In genomic region chr17:10156579-10157488, GRCh38 we compare ENCODE assay signal across 9 cellular contexts. TPM values are rescaled to one million over a fixed set of nuclear protein-coding genes. Genes with fewer than 3 reads are reported as not detected.
DNase-seq lines count a peak whose midpoint lies in the region; ATAC-seq and TF ChIP-seq lines count a peak whose summit lies in the region.
"Had no signal": no experiment of that assay in that cellular context is flagged by ENCODE, and none has a peak within 500 bp of the region (broad histone marks: within the 10 kb centered on the region; RNA-seq: fewer than 3 reads in every experiment).

No MANE protein-coding gene starts in this region.

- peak; percentile 81 for ATAC-seq in GM18909 (IDR thresholded peaks at IDR 0.05; ENCODE audit: poor library complexity, unreplicated experiment)
- ATAC-seq in HG02885 (IDR thresholded peaks at IDR 0.05; ENCODE audit: poor library complexity, unreplicated experiment): peak; percentile 76
- peak; percentile 80 for ATAC-seq in mucosa of descending colon
- ATAC-seq: K562 had no signal

- intact Hi-C loops in mucosa of descending colon (cut with DNase I, micrococcal nuclease): no loop called here
- intact Hi-C loops in activated T-helper 1 cell treated with anti-CD3 and anti-CD28 coated beads, Interleukin-12 subunit alpha, Interleukin-12 subunit beta, Interleukin-2, Interleukin-4 antibody, amounts not matched to agents 30 ng/mL and 10 ng/mL and 1 ng/mL, durations not matched to agents 14 hours and 24 hours and 36 hours (cut with micrococcal nuclease): no loop called here

- no peak overlapping the region for H3K9ac ChIP-seq in neural progenitor cell

- H3K27ac ChIP-seq in neural progenitor cell: no peak overlapping the region

- H2AFZ ChIP-seq in neural progenitor cell (replicated peaks): no peak overlapping the region

- H3K4me3 ChIP-seq in mucosa of descending colon (no peak overlapping the region), neural progenitor cell (no peak overlapping the region)
- H3K4me3 ChIP-seq: K562 had no signal

- no peak overlapping the region for H3K4me2 ChIP-seq in neural progenitor cell

- no peaks in the 10 kb centered on the region for H3K36me3 ChIP-seq in mucosa of descending colon (ENCODE audit: low read depth)
- H3K36me3 ChIP-seq in neural progenitor cell: no peaks in the 10 kb centered on the region

- H3K36me3 Mint-ChIP-seq in neural progenitor cell: no peaks in the 10 kb centered on the region
- H3K36me3 Mint-ChIP-seq in activated T-helper 1 cell treated with anti-CD3 and anti-CD28 coated beads, Interleukin-12 subunit alpha, Interleukin-12 subunit beta, Interleukin-2, Interleukin-4 antibody, amounts not matched to agents 30 ng/mL and 10 ng/mL and 1 ng/mL, durations not matched to agents 14 hours and 24 hours and 36 hours (ENCODE audit: low read depth): no peaks in the 10 kb centered on the region

- DNase-seq in UCSD-AML1 (lab: John Stamatoyannopoulos, UW; ENCODE audit: unreplicated experiment): peak; percentile 91
- DNase-seq in mucosa of descending colon: peak; percentile 37 to 66 (median 53)
- DNase-seq in neural progenitor cell (ENCODE audit: low spot score): no peak
- DNase-seq in DMS53 (lab: John Stamatoyannopoulos, UW): no peak
- DNase-seq in activated T-helper 1 cell treated with anti-CD3 and anti-CD28 coated beads, Interleukin-12 subunit alpha, Interleukin-12 subunit beta, Interleukin-2, Interleukin-4 antibody, amounts not matched to agents 30 ng/mL and 10 ng/mL and 1 ng/mL, durations not matched to agents 14 hours and 24 hours and 36 hours (ENCODE audit: low spot score): no peak
- no peak for DNase-seq in NCI-H146 treated with DMSO at 0.1 percent for 48 hours (lab: John Stamatoyannopoulos, UW; ENCODE audit: unreplicated experiment)

- TF ChIP-seq CTCF in mucosa of descending colon (IDR thresholded peaks at IDR 0.05): no peak
- no peak for TF ChIP-seq CTCF in neural progenitor cell (IDR thresholded peaks at IDR 0.05)

- H3K9me3 ChIP-seq in mucosa of descending colon (no peaks in the 10 kb centered on the region), neural progenitor cell (ENCODE audit: low read depth) (no peaks in the 10 kb centered on the region)

- H3K9me3 Mint-ChIP-seq in neural progenitor cell: no peaks in the 10 kb centered on the region
- H3K9me3 Mint-ChIP-seq in activated T-helper 1 cell treated with anti-CD3 and anti-CD28 coated beads, Interleukin-12 subunit alpha, Interleukin-12 subunit beta, Interleukin-2, Interleukin-4 antibody, amounts not matched to agents 30 ng/mL and 10 ng/mL and 1 ng/mL, durations not matched to agents 14 hours and 24 hours and 36 hours: no peaks in the 10 kb centered on the region

- no peaks in the 10 kb centered on the region for H4K20me1 ChIP-seq in neural progenitor cell (ENCODE audit: low read depth)

- no peaks in the 10 kb centered on the region for H3K79me2 ChIP-seq in neural progenitor cell (ENCODE audit: low read depth)

- peaks cover 18% of the 10 kb centered on the region for H3K4me1 Mint-ChIP-seq in neural progenitor cell
- no peaks in the 10 kb centered on the region for H3K4me1 Mint-ChIP-seq in activated T-helper 1 cell treated with anti-CD3 and anti-CD28 coated beads, Interleukin-12 subunit alpha, Interleukin-12 subunit beta, Interleukin-2, Interleukin-4 antibody, amounts not matched to agents 30 ng/mL and 10 ng/mL and 1 ng/mL, durations not matched to agents 14 hours and 24 hours and 36 hours (ENCODE audit: low read depth)

- H3F3A ChIP-seq in neural progenitor cell (ENCODE audit: low read depth): no peaks in the 10 kb centered on the region

- no peak overlapping the region for H3K4me3 Mint-ChIP-seq in neural progenitor cell
- no peak overlapping the region for H3K4me3 Mint-ChIP-seq in activated T-helper 1 cell treated with anti-CD3 and anti-CD28 coated beads, Interleukin-12 subunit alpha, Interleukin-12 subunit beta, Interleukin-2, Interleukin-4 antibody, amounts not matched to agents 30 ng/mL and 10 ng/mL and 1 ng/mL, durations not matched to agents 14 hours and 24 hours and 36 hours

- H3K27me3 Mint-ChIP-seq in neural progenitor cell (ENCODE audit: insufficient read depth, low read depth): peaks cover 6% of the 10 kb centered on the region
- peaks cover 3% of the 10 kb centered on the region for H3K27me3 Mint-ChIP-seq in activated T-helper 1 cell treated with anti-CD3 and anti-CD28 coated beads, Interleukin-12 subunit alpha, Interleukin-12 subunit beta, Interleukin-2, Interleukin-4 antibody, amounts not matched to agents 30 ng/mL and 10 ng/mL and 1 ng/mL, durations not matched to agents 14 hours and 24 hours and 36 hours (ENCODE audit: insufficient read depth)

- H3K27me3 ChIP-seq in neural progenitor cell: no peaks in the 10 kb centered on the region

- H3K4me1 ChIP-seq in mucosa of descending colon (ENCODE audit: low read depth) (no peaks in the 10 kb centered on the region), neural progenitor cell (no peaks in the 10 kb centered on the region)

- H3K27ac Mint-ChIP-seq in neural progenitor cell: no peak overlapping the region
- no peak overlapping the region for H3K27ac Mint-ChIP-seq in activated T-helper 1 cell treated with anti-CD3 and anti-CD28 coated beads, Interleukin-12 subunit alpha, Interleukin-12 subunit beta, Interleukin-2, Interleukin-4 antibody, amounts not matched to agents 30 ng/mL and 10 ng/mL and 1 ng/mL, durations not matched to agents 14 hours and 24 hours and 36 hours

RNA-seq across cellular contexts. Expression of gene GAS7, which starts 41.6 kb away (rescaled TPM):
- total RNA-seq in mucosa of descending colon (10 to 100 TPM in 2 of 3 donors, 1 to 10 TPM in 1; 6.4 to 54.4 (median 21.6) TPM), neural progenitor cell (ENCODE audit: low replicate concordance) (2.9 and 3.9 TPM in 2 replicates)
- total RNA-seq in activated T-helper 1 cell treated with anti-CD3 and anti-CD28 coated beads, Interleukin-12 subunit alpha, Interleukin-12 subunit beta, Interleukin-2, Interleukin-4 antibody, amounts not matched to agents 30 ng/mL and 10 ng/mL and 1 ng/mL, durations not matched to agents 14 hours and 24 hours and 36 hours: 0.16 and 0.17 TPM in 2 replicates

Comparison
In these comparisons a context has a peak if more than half of its experiments do, and no peak if none do; other contexts are left out.
1. DNase-seq: peak in UCSD-AML1 (single experiment) and mucosa of descending colon (3 of 3); none in neural progenitor cell (single experiment), DMS53 (single experiment), activated T-helper 1 cell treated with anti-CD3 and anti-CD28 coated beads, Interleukin-12 subunit alpha, Interleukin-12 subunit beta, Interleukin-2, Interleukin-4 antibody, amounts not matched to agents 30 ng/mL and 10 ng/mL and 1 ng/mL, durations not matched to agents 14 hours and 24 hours and 36 hours (single experiment) and NCI-H146 treated with DMSO at 0.1 percent for 48 hours (single experiment).
2. Peak in every context shown above with its lines, with median percentiles within 50 percentile points of each other: ATAC-seq.